ENCODE assay signal across 8 cellular contexts in genomic region chr7:118183586-118184391, GRCh38. TPM values are rescaled to one million over a fixed set of nuclear protein-coding genes. Genes with fewer than 3 reads are reported as not detected.
DNase-seq lines count a peak whose midpoint lies in the region; ATAC-seq, FAIRE-seq and TF ChIP-seq lines count a peak whose summit lies in the region.

TSS of gene LSM8 (plus strand) at chr7:118184164. CDS start at chr7:118184224, 60 bp downstream.

- peaks cover 25% of the 10 kb centered on the region for H3K4me1 ChIP-seq in HepG2 (ENCODE audit: insufficient read depth, low read length)

- H3K36me3 ChIP-seq in HepG2 (replicated peaks in 1 of 2; ENCODE audit: control insufficient read depth in 1 of 2, insufficient read depth in 2 of 2, low read length in 2 of 2), result peaks cover 0 to 5% of the 10 kb centered on the region in 2 experiments; a peak in 3 of 5 replicates

- H3K27ac Mint-ChIP-seq in activated CD4-positive, alpha-beta memory T cell treated with anti-CD3 and anti-CD28 coated beads for 36 hours, result peak within 1 kb of the TSS; percentile 99

- TF ChIP-seq EP300 in HepG2 (IDR thresholded peaks at IDR 0.05; ENCODE audit: low read depth in 2 of 2, low read length in 2 of 2) (no peak), HepG2 (CRISPR knock-in tag; IDR thresholded peaks at IDR 0.05; ENCODE audit: borderline replicate concordance) (no peak)

- peak; percentile 87 for FAIRE-seq in HepG2 (lab: Jason Lieb, UNC)

- peak; percentile 100 for DNase-seq in CD1c-positive myeloid dendritic cell (ENCODE audit: extremely low spot score)
- peak; percentile 94 for DNase-seq in NCI-H82 treated with DMSO at 0.1 percent for 48 hours (lab: John Stamatoyannopoulos, UW; ENCODE audit: unreplicated experiment)
- peak; percentile 98 for DNase-seq in activated CD4-positive, alpha-beta memory T cell treated with anti-CD3 and anti-CD28 coated beads for 36 hours
- DNase-seq in dermis microvascular lymphatic vessel endothelial cell (ENCODE audit: low read depth in 2 of 2), result peak; percentile 99
- peak; percentile 94 for DNase-seq in HepG2 (ENCODE audit: low spot score)
- peak; percentile 96 for DNase-seq in stimulated activated CD4-positive, alpha-beta T cell treated with anti-CD3 and anti-CD28 coated beads, Interleukin-4, amount 100 ng/mL, for 1 hour

- POLR2A ChIA-PET in activated CD4-positive, alpha-beta memory T cell treated with anti-CD3 and anti-CD28 coated beads for 36 hours (lab: Charles Lee), result no interaction called here
- POLR2A ChIA-PET in HepG2 (lab: Yijun Ruan, JAX), result no interaction called here

- peak within 1 kb of the TSS; percentile 79 to 95 (median 90) for H3K4me3 ChIP-seq in HepG2 (replicated peaks in 1 of 3; ENCODE audit: insufficient read depth in 1 of 3, low read depth in 2 of 3, low read length in 3 of 3)

- CTCF ChIA-PET in activated CD4-positive, alpha-beta memory T cell treated with anti-CD3 and anti-CD28 coated beads for 36 hours (lab: Charles Lee), result no interaction called here
- CTCF ChIA-PET in HepG2 (lab: Yijun Ruan, JAX; ENCODE audit: low intra/inter-chr PET ratio, low total read pairs), result no interaction called here

- peaks cover 36% of the 10 kb centered on the region for H3K4me1 Mint-ChIP-seq in activated CD4-positive, alpha-beta memory T cell treated with anti-CD3 and anti-CD28 coated beads for 36 hours (ENCODE audit: low read depth)

- peak within 1 kb of the TSS; percentile 98 for H3K4me3 Mint-ChIP-seq in activated CD4-positive, alpha-beta memory T cell treated with anti-CD3 and anti-CD28 coated beads for 36 hours

- peaks cover 24% of the 10 kb centered on the region for H3K36me3 Mint-ChIP-seq in activated CD4-positive, alpha-beta memory T cell treated with anti-CD3 and anti-CD28 coated beads for 36 hours

- BruUV-seq in HepG2 (replicated peaks; lab: Mats Ljungman, UMichigan), result no TSS peak

- H4K20me1 ChIP-seq in HepG2 (ENCODE audit: insufficient read depth, low read length), result no peaks in the 10 kb centered on the region

- ATAC-seq in GM19438 (IDR thresholded peaks at IDR 0.05; ENCODE audit: low read depth, unreplicated experiment) (peak; percentile 97), HG03575 (IDR thresholded peaks at IDR 0.05; ENCODE audit: extremely low read depth, insufficient number of reproducible peaks, low FRiP score, unreplicated experiment) (peak; percentile 81), HepG2 (peak; percentile 99)

- no peak for TF ChIP-seq CTCF in HepG2 (CRISPR knock-in tag; IDR thresholded peaks at IDR 0.05)

- peak; percentile 73 to 81 for TF ChIP-seq POLR2A in HepG2 (IDR thresholded peaks at IDR 0.05; ENCODE audit: insufficient read depth in 1 of 2, low read depth in 2 of 2, low read length in 2 of 2)

- H2AFZ ChIP-seq in HepG2 (ENCODE audit: low read length), result peak within 1 kb of the TSS; percentile 91

- no peaks in the 10 kb centered on the region; a peak in 2 of 5 replicates for H3K27me3 ChIP-seq in HepG2 (ENCODE audit: control insufficient read depth in 1 of 2, insufficient read depth in 2 of 2, low read length in 2 of 2)

- TF ChIP-seq RAD21 in HepG2 (CRISPR knock-in tag; IDR thresholded peaks at IDR 0.05), result peak; percentile 10; the same call in 1 of the 2 replicates

- intact Hi-C loops in activated CD4-positive, alpha-beta memory T cell treated with anti-CD3 and anti-CD28 coated beads for 36 hours (cut with micrococcal nuclease), result loop anchor here (1.0 to 10.0 kb wide), 3 partner anchors 13 to 1319 kb away; partner anchors contain the start of genes CAPZA2 and ST7
- intact Hi-C loops in HepG2 (cut with micrococcal nuclease; ENCODE audit: unreplicated experiment), result no loop called here

- no peaks in the 10 kb centered on the region for H3K9me3 Mint-ChIP-seq in activated CD4-positive, alpha-beta memory T cell treated with anti-CD3 and anti-CD28 coated beads for 36 hours

- peak within 1 kb of the TSS; percentile 95 for H3K9ac ChIP-seq in HepG2 (ENCODE audit: insufficient read depth, low read depth, low read length)

- peaks cover 28% of the 10 kb centered on the region for H3K79me2 ChIP-seq in HepG2 (ENCODE audit: insufficient read depth, low read length)

- in situ Hi-C loops in HepG2 (cut with HindIII; ENCODE audit: extremely low pct_ligation_motif_present, low pct_unique_long_range_greater_than_20kb), result no loop called here

- peak within 1 kb of the TSS; percentile 80 for H3K27ac ChIP-seq in HepG2 (ENCODE audit: extremely low read length, insufficient read depth, low read length)

- peaks cover 2% of the 10 kb centered on the region for H3K27me3 Mint-ChIP-seq in activated CD4-positive, alpha-beta memory T cell treated with anti-CD3 and anti-CD28 coated beads for 36 hours

- no peaks in the 10 kb centered on the region for H3K9me3 ChIP-seq in HepG2 (ENCODE audit: low read length)

- H3K4me2 ChIP-seq in HepG2 (ENCODE audit: low read depth, low read length), result peak within 1 kb of the TSS; percentile 81

- WGBS in HepG2 (ENCODE audit: low lambda C conversion rate), result under 1% methylated on average over 43 of the region's 64 CpGs

TF ChIP-seq in HepG2, 621 proteins besides CTCF, POLR2A, EP300 and RAD21 (continues in another document):
- TF ChIP-seq SNAPC2 (CRISPR knock-in tag; IDR thresholded peaks at IDR 0.05) (no peak), ZHX2 (IDR thresholded peaks at IDR 0.05; ENCODE audit: low read depth) (no peak), ZHX2 (CRISPR knock-in tag; IDR thresholded peaks at IDR 0.05; ENCODE audit: borderline replicate concordance) (no peak), ELF1 (CRISPR knock-in tag; IDR thresholded peaks at IDR 0.05) (peak; percentile 92)

RNA-seq across cellular contexts. Expression of gene LSM8, which starts in this region (rescaled TPM):
- 10 to 100 TPM; 39.1 TPM for total RNA-seq in activated CD4-positive, alpha-beta memory T cell treated with anti-CD3 and anti-CD28 coated beads for 36 hours
- total RNA-seq in dermis microvascular lymphatic vessel endothelial cell (35.1 and 35.3 TPM in 2 replicates), HepG2 (2016; rRNA removed; fragmentation: Illumina TruSeq; extraction: Trizol) (67.3 and 96.1 TPM in 2 replicates)
- total RNA-seq in HepG2 (2016; cell fraction: cytosol; rRNA removed; fragmentation: Illumina TruSeq; extraction: Trizol; ENCODE audit: low read depth), result 35.9 and 53.3 TPM in 2 replicates
- 81.0 and 101 TPM in 2 replicates for total RNA-seq in HepG2 (2016; cell fraction: insoluble cytoplasmic fraction; rRNA removed; fragmentation: Illumina TruSeq; extraction: Trizol)
- 53.8 and 61.9 TPM in 2 replicates for total RNA-seq in HepG2 (2016; cell fraction: membrane; rRNA removed; fragmentation: Illumina TruSeq; extraction: Trizol)
- 39.9 and 43.1 TPM in 2 replicates for total RNA-seq in HepG2 (2016; cell fraction: nucleus; rRNA removed; fragmentation: Illumina TruSeq; extraction: Trizol)
- polyA plus RNA-seq in HepG2 (2011; rRNA removed), result 34.4 and 44.3 TPM in 2 replicates
- polyA plus RNA-seq in HepG2 (2011; cell fraction: cytosol; rRNA removed), result 46.4 and 47.7 TPM in 2 replicates
- polyA plus RNA-seq in HepG2 (2011; cell fraction: nucleus; rRNA removed), result 13.2 and 28.6 TPM in 2 replicates
- polyA plus RNA-seq in HepG2 (2012), result 28.4 and 36.0 TPM in 2 replicates
- 34.6 and 39.9 TPM in 2 replicates for polyA plus RNA-seq in HepG2 (2016; cell fraction: cytosol; fragmentation: Illumina TruSeq; extraction: Trizol; ENCODE audit: low read depth)
- 109 and 132 TPM in 2 replicates for polyA plus RNA-seq in HepG2 (2016; cell fraction: insoluble cytoplasmic fraction; fragmentation: Illumina TruSeq; extraction: Trizol; ENCODE audit: low read depth)
- polyA plus RNA-seq in HepG2 (2016; cell fraction: membrane; fragmentation: Illumina TruSeq; extraction: Trizol; ENCODE audit: low read depth), result 51.6 and 53.1 TPM in 2 replicates
- polyA plus RNA-seq in HepG2 (2016; cell fraction: nucleus; fragmentation: Illumina TruSeq; extraction: Trizol; ENCODE audit: insufficient read depth, low read depth), result 71.0 and 93.8 TPM in 2 replicates
- polyA minus RNA-seq in HepG2 (2011; rRNA and poly(A)+ RNA removed; ENCODE audit: low replicate concordance), result 10.8 and 18.1 TPM in 2 replicates
- polyA minus RNA-seq in HepG2 (2011; cell fraction: cytosol; rRNA and poly(A)+ RNA removed), result 7.6 and 8.1 TPM in 2 replicates
- polyA minus RNA-seq in HepG2 (2011; cell fraction: nucleus; rRNA and poly(A)+ RNA removed), result 30.3 and 31.8 TPM in 2 replicates

Comparison
In these comparisons a context has a peak if more than half of its experiments do, and no peak if none do; other contexts are left out.
1. Peak in every context shown above with its lines: DNase-seq, ATAC-seq, H3K4me3 ChIP-seq and H3K27ac ChIP-seq.